ENCODE assay signal across 1 cellular context in the genomic region with DNA sequence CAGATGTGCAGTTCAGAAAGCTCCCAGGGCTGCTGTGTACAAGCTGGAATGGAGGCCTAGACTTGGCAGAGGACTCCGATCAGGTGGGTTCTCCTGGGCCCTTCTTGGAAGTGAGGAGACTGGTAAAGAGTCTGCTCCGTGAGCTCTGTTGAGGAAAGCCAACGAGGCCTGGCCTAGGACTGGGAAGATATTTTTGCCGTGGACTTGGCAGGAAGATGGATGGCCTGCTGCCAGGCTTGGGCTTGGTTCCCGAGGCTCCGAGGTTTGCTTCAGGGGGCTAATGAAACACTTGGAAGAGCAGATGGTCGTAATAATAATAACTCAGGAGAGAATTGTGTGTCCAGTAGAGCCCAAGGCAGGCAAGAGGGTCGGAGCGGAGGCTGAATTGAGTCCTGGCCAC.
TF ChIP-seq lines count a peak whose summit lies in the region.

No MANE protein-coding gene starts in this region.

TF ChIP-seq in HepG2, 621 proteins besides CTCF, POLR2A, EP300 and RAD21:
- TF ChIP-seq IRX3 (CRISPR knock-in tag; IDR thresholded peaks at IDR 0.05; ENCODE audit: borderline replicate concordance, low read depth) (no peak), ZNF660 (CRISPR knock-in tag; IDR thresholded peaks at IDR 0.05; ENCODE audit: borderline replicate concordance, low read depth) (no peak), GTF2F1 (IDR thresholded peaks at IDR 0.05; ENCODE audit: low read length) (no peak), SMARCC2 (IDR thresholded peaks at IDR 0.05) (no peak), MEIS2 (CRISPR knock-in tag; IDR thresholded peaks at IDR 0.05) (no peak), ZNF230 (CRISPR knock-in tag; IDR thresholded peaks at IDR 0.05) (no peak), ZFY (CRISPR knock-in tag; IDR thresholded peaks at IDR 0.05) (no peak), FLYWCH1 (CRISPR knock-in tag; IDR thresholded peaks at IDR 0.05) (no peak)
- TF ChIP-seq, protein P1, sequence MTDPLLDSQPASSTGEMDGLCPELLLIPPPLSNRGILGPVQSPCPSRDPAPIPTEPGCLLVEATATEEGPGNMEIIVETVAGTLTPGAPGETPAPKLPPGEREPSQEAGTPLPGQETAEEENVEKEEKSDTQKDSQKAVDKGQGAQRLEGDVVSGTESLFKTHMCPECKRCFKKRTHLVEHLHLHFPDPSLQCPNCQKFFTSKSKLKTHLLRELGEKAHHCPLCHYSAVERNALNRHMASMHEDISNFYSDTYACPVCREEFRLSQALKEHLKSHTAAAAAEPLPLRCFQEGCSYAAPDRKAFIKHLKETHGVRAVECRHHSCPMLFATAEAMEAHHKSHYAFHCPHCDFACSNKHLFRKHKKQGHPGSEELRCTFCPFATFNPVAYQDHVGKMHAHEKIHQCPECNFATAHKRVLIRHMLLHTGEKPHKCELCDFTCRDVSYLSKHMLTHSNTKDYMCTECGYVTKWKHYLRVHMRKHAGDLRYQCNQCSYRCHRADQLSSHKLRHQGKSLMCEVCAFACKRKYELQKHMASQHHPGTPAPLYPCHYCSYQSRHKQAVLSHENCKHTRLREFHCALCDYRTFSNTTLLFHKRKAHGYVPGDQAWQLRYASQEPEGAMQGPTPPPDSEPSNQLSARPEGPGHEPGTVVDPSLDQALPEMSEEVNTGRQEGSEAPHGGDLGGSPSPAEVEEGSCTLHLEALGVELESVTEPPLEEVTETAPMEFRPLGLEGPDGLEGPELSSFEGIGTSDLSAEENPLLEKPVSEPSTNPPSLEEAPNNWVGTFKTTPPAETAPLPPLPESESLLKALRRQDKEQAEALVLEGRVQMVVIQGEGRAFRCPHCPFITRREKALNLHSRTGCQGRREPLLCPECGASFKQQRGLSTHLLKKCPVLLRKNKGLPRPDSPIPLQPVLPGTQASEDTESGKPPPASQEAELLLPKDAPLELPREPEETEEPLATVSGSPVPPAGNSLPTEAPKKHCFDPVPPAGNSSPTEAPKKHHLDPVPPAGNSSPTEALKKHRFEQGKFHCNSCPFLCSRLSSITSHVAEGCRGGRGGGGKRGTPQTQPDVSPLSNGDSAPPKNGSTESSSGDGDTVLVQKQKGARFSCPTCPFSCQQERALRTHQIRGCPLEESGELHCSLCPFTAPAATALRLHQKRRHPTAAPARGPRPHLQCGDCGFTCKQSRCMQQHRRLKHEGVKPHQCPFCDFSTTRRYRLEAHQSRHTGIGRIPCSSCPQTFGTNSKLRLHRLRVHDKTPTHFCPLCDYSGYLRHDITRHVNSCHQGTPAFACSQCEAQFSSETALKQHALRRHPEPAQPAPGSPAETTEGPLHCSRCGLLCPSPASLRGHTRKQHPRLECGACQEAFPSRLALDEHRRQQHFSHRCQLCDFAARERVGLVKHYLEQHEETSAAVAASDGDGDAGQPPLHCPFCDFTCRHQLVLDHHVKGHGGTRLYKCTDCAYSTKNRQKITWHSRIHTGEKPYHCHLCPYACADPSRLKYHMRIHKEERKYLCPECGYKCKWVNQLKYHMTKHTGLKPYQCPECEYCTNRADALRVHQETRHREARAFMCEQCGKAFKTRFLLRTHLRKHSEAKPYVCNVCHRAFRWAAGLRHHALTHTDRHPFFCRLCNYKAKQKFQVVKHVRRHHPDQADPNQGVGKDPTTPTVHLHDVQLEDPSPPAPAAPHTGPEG (CRISPR knock-in tag; IDR thresholded peaks at IDR 0.05) = no peak
- TF ChIP-seq, protein P2, sequence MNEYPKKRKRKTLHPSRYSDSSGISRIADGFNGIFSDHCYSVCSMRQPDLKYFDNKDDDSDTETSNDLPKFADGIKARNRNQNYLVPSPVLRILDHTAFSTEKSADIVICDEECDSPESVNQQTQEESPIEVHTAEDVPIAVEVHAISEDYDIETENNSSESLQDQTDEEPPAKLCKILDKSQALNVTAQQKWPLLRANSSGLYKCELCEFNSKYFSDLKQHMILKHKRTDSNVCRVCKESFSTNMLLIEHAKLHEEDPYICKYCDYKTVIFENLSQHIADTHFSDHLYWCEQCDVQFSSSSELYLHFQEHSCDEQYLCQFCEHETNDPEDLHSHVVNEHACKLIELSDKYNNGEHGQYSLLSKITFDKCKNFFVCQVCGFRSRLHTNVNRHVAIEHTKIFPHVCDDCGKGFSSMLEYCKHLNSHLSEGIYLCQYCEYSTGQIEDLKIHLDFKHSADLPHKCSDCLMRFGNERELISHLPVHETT (CRISPR knock-in tag; conservative IDR thresholded peaks at IDR 0.05) = no peak
- TF ChIP-seq, protein P3, sequence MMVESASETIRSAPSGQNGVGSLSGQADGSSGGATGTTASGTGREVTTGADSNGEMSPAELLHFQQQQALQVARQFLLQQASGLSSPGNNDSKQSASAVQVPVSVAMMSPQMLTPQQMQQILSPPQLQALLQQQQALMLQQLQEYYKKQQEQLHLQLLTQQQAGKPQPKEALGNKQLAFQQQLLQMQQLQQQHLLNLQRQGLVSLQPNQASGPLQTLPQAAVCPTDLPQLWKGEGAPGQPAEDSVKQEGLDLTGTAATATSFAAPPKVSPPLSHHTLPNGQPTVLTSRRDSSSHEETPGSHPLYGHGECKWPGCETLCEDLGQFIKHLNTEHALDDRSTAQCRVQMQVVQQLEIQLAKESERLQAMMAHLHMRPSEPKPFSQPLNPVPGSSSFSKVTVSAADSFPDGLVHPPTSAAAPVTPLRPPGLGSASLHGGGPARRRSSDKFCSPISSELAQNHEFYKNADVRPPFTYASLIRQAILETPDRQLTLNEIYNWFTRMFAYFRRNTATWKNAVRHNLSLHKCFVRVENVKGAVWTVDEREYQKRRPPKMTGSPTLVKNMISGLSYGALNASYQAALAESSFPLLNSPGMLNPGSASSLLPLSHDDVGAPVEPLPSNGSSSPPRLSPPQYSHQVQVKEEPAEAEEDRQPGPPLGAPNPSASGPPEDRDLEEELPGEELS (CRISPR knock-in tag; IDR thresholded peaks at IDR 0.05) = no peak
- TF ChIP-seq, protein P4, sequence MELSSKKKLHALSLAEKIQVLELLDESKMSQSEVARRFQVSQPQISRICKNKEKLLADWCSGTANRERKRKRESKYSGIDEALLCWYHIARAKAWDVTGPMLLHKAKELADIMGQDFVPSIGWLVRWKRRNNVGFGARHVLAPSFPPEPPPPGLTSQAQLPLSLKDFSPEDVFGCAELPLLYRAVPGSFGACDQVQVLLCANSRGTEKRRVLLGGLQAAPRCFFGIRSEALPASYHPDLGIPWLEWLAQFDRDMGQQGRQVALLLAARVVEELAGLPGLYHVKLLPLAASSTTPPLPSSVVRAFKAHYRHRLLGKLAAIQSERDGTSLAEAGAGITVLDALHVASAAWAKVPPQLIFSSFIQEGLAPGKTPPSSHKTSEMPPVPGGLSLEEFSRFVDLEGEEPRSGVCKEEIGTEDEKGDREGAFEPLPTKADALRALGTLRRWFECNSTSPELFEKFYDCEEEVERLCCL (CRISPR knock-in tag; IDR thresholded peaks at IDR 0.05; ENCODE audit: borderline replicate concordance) = no peak
TF ChIP-seq in HepG2: peak in this region for 0.
